10 cellular contexts compared by ENCODE assay signal in genomic region chr3:136749106-136749505, GRCh38. TPM values are rescaled to one million over a fixed set of nuclear protein-coding genes. Genes with fewer than 3 reads are reported as not detected.
DNase-seq lines count a peak whose midpoint lies in the region; ATAC-seq, FAIRE-seq and TF ChIP-seq lines count a peak whose summit lies in the region.
"Had no signal": no experiment of that assay in that cellular context is flagged by ENCODE, and none has a peak within 500 bp of the region (broad histone marks: within the 10 kb centered on the region; RNA-seq: fewer than 3 reads in every experiment).

No MANE protein-coding gene starts in this region.

- no peak overlapping the region for H2AK5ac ChIP-seq in trophoblast cell (ENCODE audit: low read length)

- SMC1A ChIA-PET in GM12878 (lab: Charles Lee; ENCODE audit: uncharacterized antibody, unreplicated experiment), result interaction anchor here (0.9 to 2.3 kb wide), 15 partner anchors 14 to 671 kb away, joined by 3 to 15 read pairs (median 4); partner anchors contain the start of genes MSL2 and NCK1

- peaks cover 2% of the 10 kb centered on the region for H3K36me3 Mint-ChIP-seq in IgD-negative memory B cell

- RAD21 ChIA-PET in GM12878 (lab: Charles Lee; ENCODE audit: unreplicated experiment), result interaction anchor here (0.6 to 2.4 kb wide), 12 partner anchors 13 to 674 kb away, joined by 3 to 24 read pairs (median 4); no protein-coding TSS in a partner anchor

- H3K23ac ChIP-seq in trophoblast cell (ENCODE audit: low read length), result no peak overlapping the region

- no peak overlapping the region for H2BK12ac ChIP-seq in trophoblast cell (ENCODE audit: low read length)

- no peak for TF ChIP-seq RAD21 in GM12878 (IDR thresholded peaks at IDR 0.05; ENCODE audit: insufficient read depth, low read depth, low read length)

- in situ Hi-C loops in GM12878 (cut with MboI), result loop anchor here (5.0 kb wide), 1 partner anchor 562 kb away; no protein-coding TSS in a partner anchor

- 72% methylated on average over 4 of the region's 4 CpGs for WGBS in GM12878 (ENCODE audit: insufficient coverage, insufficient replicate concordance, low lambda C conversion rate, missing lambda C conversion rate)
- WGBS in trophoblast cell (ENCODE audit: extremely low coverage, insufficient coverage, insufficient read length), result no CpG with 5 or more reads among the region's 4 CpGs
- 77% methylated on average over 4 of the region's 4 CpGs for WGBS in prostate gland

- H4K8ac ChIP-seq in trophoblast cell (ENCODE audit: low read depth, low read length), result no peak overlapping the region

- H3K79me2 ChIP-seq in GM12878 (ENCODE audit: control insufficient read depth, insufficient read depth, low read length), result peaks cover 84% of the 10 kb centered on the region
- H3K79me2 ChIP-seq in trophoblast cell (ENCODE audit: control insufficient read depth, insufficient read depth, low read length, poor library complexity), result peaks cover 30% of the 10 kb centered on the region

- no peaks in the 10 kb centered on the region for H4K20me1 ChIP-seq in GM12878 (ENCODE audit: control insufficient read depth, insufficient read depth)

- CTCF ChIA-PET in GM12878 (lab: Yijun Ruan, JAX), result interaction anchor here (0.6 to 2.1 kb wide), 10 partner anchors 13 to 678 kb away, joined by 3 to 19 read pairs (median 4); partner anchors contain the start of gene PCCB

- no peak overlapping the region for H4K91ac ChIP-seq in trophoblast cell (ENCODE audit: low read depth, low read length)

- H3K27ac ChIP-seq in GM12878 (ENCODE audit: control insufficient read depth, insufficient read depth) (peak overlapping the region; percentile 66), trophoblast cell (ENCODE audit: low read depth, low read length) (no peak overlapping the region), prostate gland (no peak overlapping the region)

- intact Hi-C loops in GM12878 (cut with micrococcal nuclease; ENCODE audit: unreplicated experiment), result loop anchor here (10.0 kb wide), 1 partner anchor 124 kb away; no protein-coding TSS in a partner anchor
- intact Hi-C loops in prostate gland (cut with DNase I), result no loop called here

- H3K9me3 ChIP-seq in GM12878 (replicated peaks; ENCODE audit: control insufficient read depth, insufficient read depth, low read length) (peaks cover under 1% of the 10 kb centered on the region; the same call in 1 of the 3 replicates), trophoblast cell (ENCODE audit: insufficient read depth, low read depth, low read length) (no peaks in the 10 kb centered on the region), prostate gland (no peaks in the 10 kb centered on the region)

- H3K4me1 ChIP-seq in GM12878 (ENCODE audit: control insufficient read depth, insufficient read depth, low read length) (peaks cover 17% of the 10 kb centered on the region), trophoblast cell (ENCODE audit: control insufficient read depth in 1 of 2, insufficient read depth in 2 of 2, low read length in 2 of 2) (peaks cover 6 to 12% of the 10 kb centered on the region in 2 experiments), prostate gland (replicated peaks) (no peaks in the 10 kb centered on the region)

- peak overlapping the region; percentile 50 to 67 (median 59) for H3K27ac Mint-ChIP-seq in IgD-negative memory B cell

- H3K14ac ChIP-seq in trophoblast cell (ENCODE audit: low read length), result no peak overlapping the region

- peaks cover 16% of the 10 kb centered on the region for H3K79me1 ChIP-seq in trophoblast cell (ENCODE audit: low read length)

- TF ChIP-seq EP300 in GM12878 (IDR thresholded peaks at IDR 0.05; ENCODE audit: borderline replicate concordance in 1 of 2, control insufficient read depth in 1 of 2, low read depth in 2 of 2, low read length in 2 of 2), result no peak

- H3K4ac ChIP-seq in trophoblast cell (ENCODE audit: low read depth, low read length), result peak overlapping the region; percentile 95

- peaks cover 0 to 1% (median 0%) of the 10 kb centered on the region in 3 donors for H3K9me3 Mint-ChIP-seq in IgD-negative memory B cell

- ATAC-seq in GM12878, result no peak
- ATAC-seq: left cardiac atrium had no signal

- no peaks in the 10 kb centered on the region for H3K27me3 Mint-ChIP-seq in IgD-negative memory B cell

- TF ChIP-seq CTCF in GM12878 (IDR thresholded peaks at IDR 0.05 in 2 of 3, conservative IDR thresholded peaks at IDR 0.05 in 1 of 3; ENCODE audit: control insufficient read depth in 2 of 3, extremely low read depth in 1 of 3, insufficient read depth in 1 of 3, low read depth in 3 of 3, low read length in 3 of 3), result no peak
- no peak for TF ChIP-seq CTCF in prostate gland (IDR thresholded peaks at IDR 0.05)

- no peak overlapping the region for H4K12ac ChIP-seq in trophoblast cell (ENCODE audit: low read depth, low read length)

- BruUV-seq in GM12878 (replicated peaks; lab: Mats Ljungman, UMichigan), result no TSS peak

- POLR2A ChIA-PET in GM12878 (lab: Charles Lee), result interaction anchor here (0.7 to 1.2 kb wide), 4 partner anchors 113 to 553 kb away, joined by 3 to 5 read pairs (median 4); partner anchors contain the start of genes MSL2 and NCK1

- FAIRE-seq in GM12878 (lab: Jason Lieb, UNC), result no peak
- no peak for FAIRE-seq in frontal cortex (lab: Jason Lieb, UNC)

- H3K27me3 ChIP-seq in GM12878 (replicated peaks in 1 of 2; ENCODE audit: control insufficient read depth in 2 of 2, insufficient read depth in 2 of 2, low read length in 1 of 2), result no peaks in the 10 kb centered on the region
- no peaks in the 10 kb centered on the region for H3K27me3 ChIP-seq in trophoblast cell (ENCODE audit: insufficient read depth, low read length)
- no peaks in the 10 kb centered on the region for H3K27me3 ChIP-seq in prostate gland (replicated peaks; ENCODE audit: insufficient read depth)

- H2AFZ ChIP-seq in GM12878 (ENCODE audit: control insufficient read depth, low read depth, low read length) (peak overlapping the region; percentile 15), trophoblast cell (ENCODE audit: insufficient read depth, low read length, poor library complexity) (peak overlapping the region; percentile 45)

- peak overlapping the region in 3 of 4 donors; percentile 30 to 82 (median 47) for H3K4me3 Mint-ChIP-seq in IgD-negative memory B cell

- peak overlapping the region; percentile 23 for H2BK120ac ChIP-seq in trophoblast cell (ENCODE audit: insufficient read depth, low read length, poor library complexity)

- H2BK5ac ChIP-seq in trophoblast cell (ENCODE audit: low read depth, low read length, poor library complexity), result no peak overlapping the region

- peak overlapping the region; percentile 77; the same call in 1 of the 2 replicates for H3K4me3 ChIP-seq in GM12878
- no peak overlapping the region for H3K4me3 ChIP-seq in trophoblast cell (ENCODE audit: low read depth, low read length)
- H3K4me3 ChIP-seq in prostate gland, result no peak overlapping the region

- no peak for TF ChIP-seq POLR2A in GM12878 (IDR thresholded peaks at IDR 0.05; ENCODE audit: low read depth, low read length)
- TF ChIP-seq POLR2A in prostate gland (IDR thresholded peaks at IDR 0.05), result no peak

- H3K9ac ChIP-seq in GM12878 (ENCODE audit: control insufficient read depth, insufficient read depth, low read length) (peak overlapping the region; percentile 39; the same call in 1 of the 2 replicates), trophoblast cell (ENCODE audit: low read length) (no peak overlapping the region)

- DNase-seq in COR-L47 (lab: John Stamatoyannopoulos, UW) (peak; percentile 11), GM12878 (ENCODE audit: low read depth, low spot score) (no peak), trophoblast cell (no peak), frontal cortex (ENCODE audit: low spot score in 2 of 2) (no peak), prostate gland (ENCODE audit: low spot score) (no peak), hypothalamus (lab: John Stamatoyannopoulos, UW) (no peak)
- DNase-seq: cortex of kidney, left cardiac atrium, NCI-H345 had no signal

- H3K36me3 ChIP-seq in GM12878 (ENCODE audit: control insufficient read depth in 2 of 2, insufficient read depth in 2 of 2, low read length in 1 of 2) (no peaks in the 10 kb centered on the region), trophoblast cell (ENCODE audit: control insufficient read depth in 1 of 2, insufficient read depth in 2 of 2, low read length in 2 of 2) (no peaks in the 10 kb centered on the region), prostate gland (no peaks in the 10 kb centered on the region)

- no peak overlapping the region for H3K18ac ChIP-seq in trophoblast cell (ENCODE audit: low read length)

- H3K4me2 ChIP-seq in GM12878 (ENCODE audit: control insufficient read depth, insufficient read depth) (peak overlapping the region; percentile 92), trophoblast cell (ENCODE audit: low read length) (no peak overlapping the region)

- peaks cover 34 to 44% (median 38%) of the 10 kb centered on the region in 3 donors for H3K4me1 Mint-ChIP-seq in IgD-negative memory B cell

TF ChIP-seq in GM12878, 131 proteins besides CTCF, POLR2A, EP300 and RAD21:
- TF ChIP-seq POU2F2 (IDR thresholded peaks at IDR 0.05; ENCODE audit: borderline replicate concordance, low read depth, low read length) (no peak), NR2F1 (conservative IDR thresholded peaks at IDR 0.05) (peak; percentile 39)

RNA-seq across cellular contexts. Expression of gene STAG1, which starts 3.1 kb away (rescaled TPM):
- polyA plus RNA-seq in IgD-negative memory B cell (20.8 TPM), GM12878 (2011; rRNA removed) (24.1 and 36.7 TPM in 2 replicates), GM12878 (2014; fragmentation: Illumina TruSeq; extraction: Trizol) (20.0 and 22.6 TPM in 2 replicates), GM12878 (2014; fragmentation: Nextera tagmentation; extraction: Ambion mirVana) (1 to 10 TPM; 4.4 to 4.8 TPM), GM12878 (2014; rRNA removed) (11.1 and 12.6 TPM in 2 replicates), GM12878 (2016; fragmentation: Nextera tagmentation; extraction: Ambion mirVana) (10 to 100 TPM; 20.3 to 26.3 TPM)
- 93.4 and 104 TPM in 2 replicates for total RNA-seq in GM12878 (2013; cell fraction: nucleolus; rRNA removed)
- total RNA-seq in GM12878 (2014; rRNA removed) (20.1 and 24.4 TPM in 2 replicates), GM12878 (2014; rRNA removed; fragmentation: Illumina TruSeq; extraction: Trizol) (29.3 and 30.1 TPM in 2 replicates), GM12878 (2021) (26.1 and 28.4 TPM in 2 replicates), frontal cortex (92.5 TPM), prostate gland (10 to 100 TPM; 21.9 to 34.1 TPM)
- 7.0 TPM for polyA plus RNA-seq in GM12878 (2011; ENCODE audit: low read depth)
- 8.1 and 8.5 TPM in 2 replicates for polyA plus RNA-seq in GM12878 (2011; cell fraction: cytosol; rRNA removed)
- polyA plus RNA-seq in GM12878 (2011; cell fraction: nucleus; rRNA removed), result 12.3 and 15.1 TPM in 2 replicates
- 8.7 and 9.8 TPM in 2 replicates for polyA plus RNA-seq in GM12878 (2012)
- 28.0 and 42.9 TPM in 2 replicates for polyA minus RNA-seq in GM12878 (2011; rRNA and poly(A)+ RNA removed)
- 13.2 and 16.1 TPM in 2 replicates for polyA minus RNA-seq in GM12878 (2011; cell fraction: cytosol; rRNA and poly(A)+ RNA removed)
- polyA minus RNA-seq in GM12878 (2011; cell fraction: nucleus; rRNA and poly(A)+ RNA removed), result 20.7 and 39.0 TPM in 2 replicates
- polyA plus RNA-seq in trophoblast cell (2013), result 13.3 and 13.7 TPM in 2 replicates
